ENCODE assay signal across 1 cellular context in the genomic region with DNA sequence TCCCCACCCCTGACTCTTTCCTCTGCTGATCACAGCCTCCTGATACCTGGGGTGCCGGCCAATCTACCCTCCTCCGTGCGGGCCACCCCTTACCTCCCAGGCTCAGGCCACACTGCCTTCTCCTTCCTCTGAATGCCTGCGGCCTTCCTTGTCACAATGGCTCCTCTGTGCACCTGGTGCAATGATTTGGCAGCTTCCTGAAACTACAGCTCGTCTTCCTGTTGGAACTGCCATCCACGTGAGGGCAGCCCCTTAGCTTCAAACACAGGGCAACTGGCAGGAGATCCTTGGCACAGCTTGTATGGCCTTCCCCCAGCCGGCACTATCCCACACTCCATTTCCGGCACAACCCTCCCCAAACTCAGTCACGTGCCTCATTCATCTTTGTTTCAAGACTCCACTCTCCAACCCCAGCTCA.
TF ChIP-seq lines count a peak whose summit lies in the region.

No MANE protein-coding gene starts in this region.

TF ChIP-seq in H1, 55 proteins besides CTCF, POLR2A, EP300 and RAD21 (continued from another document):
- TF ChIP-seq POU5F1 (IDR thresholded peaks at IDR 0.05; ENCODE audit: low read depth, low read length) = no peak
- TF ChIP-seq NRF1 (IDR thresholded peaks at IDR 0.05; ENCODE audit: low read depth, low read length) = no peak
- TF ChIP-seq RXRA (IDR thresholded peaks at IDR 0.05; ENCODE audit: insufficient read depth, low read depth, low read length) = no peak
- no peak for TF ChIP-seq BACH1 (IDR thresholded peaks at IDR 0.05; ENCODE audit: low read length)
- TF ChIP-seq CBX8 (IDR thresholded peaks at IDR 0.05; ENCODE audit: borderline replicate concordance, low read depth, low read length) = no peak
- TF ChIP-seq GABPA (IDR thresholded peaks at IDR 0.05; ENCODE audit: borderline replicate concordance, insufficient read depth, low read length) = no peak
- no peak for TF ChIP-seq NANOG (IDR thresholded peaks at IDR 0.05; ENCODE audit: insufficient read depth, low read depth, low read length, poor library complexity, severe bottlenecking)
- TF ChIP-seq CHD2 (IDR thresholded peaks at IDR 0.05; ENCODE audit: low read length) = no peak
- no peak for TF ChIP-seq RNF2 (IDR thresholded peaks at IDR 0.05; ENCODE audit: borderline replicate concordance, low read depth, low read length, missing control alignments, poor library complexity, severe bottlenecking)
- TF ChIP-seq, protein P1, sequence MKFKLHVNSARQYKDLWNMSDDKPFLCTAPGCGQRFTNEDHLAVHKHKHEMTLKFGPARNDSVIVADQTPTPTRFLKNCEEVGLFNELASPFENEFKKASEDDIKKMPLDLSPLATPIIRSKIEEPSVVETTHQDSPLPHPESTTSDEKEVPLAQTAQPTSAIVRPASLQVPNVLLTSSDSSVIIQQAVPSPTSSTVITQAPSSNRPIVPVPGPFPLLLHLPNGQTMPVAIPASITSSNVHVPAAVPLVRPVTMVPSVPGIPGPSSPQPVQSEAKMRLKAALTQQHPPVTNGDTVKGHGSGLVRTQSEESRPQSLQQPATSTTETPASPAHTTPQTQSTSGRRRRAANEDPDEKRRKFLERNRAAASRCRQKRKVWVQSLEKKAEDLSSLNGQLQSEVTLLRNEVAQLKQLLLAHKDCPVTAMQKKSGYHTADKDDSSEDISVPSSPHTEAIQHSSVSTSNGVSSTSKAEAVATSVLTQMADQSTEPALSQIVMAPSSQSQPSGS (IDR thresholded peaks at IDR 0.05; ENCODE audit: low read length) = no peak
